ENCODE assay signal across 10 cellular contexts in genomic region chr19:534088-534487, GRCh38. TPM values are rescaled to one million over a fixed set of nuclear protein-coding genes. Genes with fewer than 3 reads are reported as not detected.
DNase-seq lines count a peak whose midpoint lies in the region; ATAC-seq, FAIRE-seq and TF ChIP-seq lines count a peak whose summit lies in the region.
"Had no signal": no experiment of that assay in that cellular context is flagged by ENCODE, and none has a peak within 500 bp of the region (broad histone marks: within the 10 kb centered on the region; RNA-seq: fewer than 3 reads in every experiment).

No MANE protein-coding gene starts in this region.

- H3K36me3 ChIP-seq in HepG2 (replicated peaks in 1 of 2; ENCODE audit: control insufficient read depth in 1 of 2, insufficient read depth in 2 of 2, low read length in 2 of 2) (peaks cover 12 to 31% of the 10 kb centered on the region in 2 experiments; a peak in 4 of 5 replicates), subcutaneous abdominal adipose tissue (ENCODE audit: control insufficient read depth in 5 of 5, insufficient read depth in 5 of 5, low read length in 5 of 5) (peaks cover 0 to 38% (median 38%) of the 10 kb centered on the region in 5 donors)

- no peaks in the 10 kb centered on the region for H3K27me3 Mint-ChIP-seq in activated CD4-positive, alpha-beta T cell treated with anti-CD3 and anti-CD28 coated beads, Interleukin-2, amount 10 ng/mL, durations not matched to agents 24 days and 14 days
- H3K27me3 Mint-ChIP-seq in activated T-helper 1 cell treated with anti-CD3 and anti-CD28 coated beads, Interleukin-12 subunit alpha, Interleukin-12 subunit beta, Interleukin-2, Interleukin-4 antibody, amounts not matched to agents 30 ng/mL and 10 ng/mL and 1 ng/mL, durations not matched to agents 14 hours and 24 hours and 36 hours (ENCODE audit: insufficient read depth), result no peaks in the 10 kb centered on the region
- H3K27me3 Mint-ChIP-seq: memory B cell had no signal

- H3K4me1 Mint-ChIP-seq in activated CD4-positive, alpha-beta T cell treated with anti-CD3 and anti-CD28 coated beads, Interleukin-2, amount 10 ng/mL, durations not matched to agents 24 days and 14 days, result peaks cover 14% of the 10 kb centered on the region
- peaks cover 9% of the 10 kb centered on the region for H3K4me1 Mint-ChIP-seq in activated T-helper 1 cell treated with anti-CD3 and anti-CD28 coated beads, Interleukin-12 subunit alpha, Interleukin-12 subunit beta, Interleukin-2, Interleukin-4 antibody, amounts not matched to agents 30 ng/mL and 10 ng/mL and 1 ng/mL, durations not matched to agents 14 hours and 24 hours and 36 hours (ENCODE audit: low read depth)

- H3K4me2 ChIP-seq in HepG2 (ENCODE audit: low read depth, low read length), result peak overlapping the region; percentile 96

- TF ChIP-seq POLR2A in HepG2 (IDR thresholded peaks at IDR 0.05; ENCODE audit: insufficient read depth in 1 of 2, low read depth in 2 of 2, low read length in 2 of 2), result no peak

- H3K4me3 ChIP-seq in HepG2 (replicated peaks in 1 of 3; ENCODE audit: insufficient read depth in 1 of 3, low read depth in 2 of 3, low read length in 3 of 3) (peak overlapping the region; percentile 97 to 98 (median 97); a peak in 4 of 6 replicates), subcutaneous abdominal adipose tissue (ENCODE audit: low read depth in 1 of 5, low read length in 5 of 5) (peak overlapping the region in 4 of 5 donors; percentile 76 to 91 (median 82))

- H3K4me1 ChIP-seq in HepG2 (ENCODE audit: insufficient read depth, low read length) (peaks cover 40% of the 10 kb centered on the region), subcutaneous abdominal adipose tissue (ENCODE audit: control insufficient read depth in 5 of 5, insufficient read depth in 5 of 5, low read length in 5 of 5) (peaks cover 8 to 45% (median 33%) of the 10 kb centered on the region in 5 donors)

- no peak overlapping the region for H2AFZ ChIP-seq in HepG2 (ENCODE audit: low read length)

- no peak for TF ChIP-seq RAD21 in HepG2 (CRISPR knock-in tag; IDR thresholded peaks at IDR 0.05)

- no TSS peak for BruUV-seq in HepG2 (replicated peaks; lab: Mats Ljungman, UMichigan)

- peaks cover 12% of the 10 kb centered on the region for H3K36me3 Mint-ChIP-seq in activated CD4-positive, alpha-beta T cell treated with anti-CD3 and anti-CD28 coated beads, Interleukin-2, amount 10 ng/mL, durations not matched to agents 24 days and 14 days (ENCODE audit: low read depth)
- peaks cover 5% of the 10 kb centered on the region for H3K36me3 Mint-ChIP-seq in activated T-helper 1 cell treated with anti-CD3 and anti-CD28 coated beads, Interleukin-12 subunit alpha, Interleukin-12 subunit beta, Interleukin-2, Interleukin-4 antibody, amounts not matched to agents 30 ng/mL and 10 ng/mL and 1 ng/mL, durations not matched to agents 14 hours and 24 hours and 36 hours (ENCODE audit: low read depth)

- no peaks in the 10 kb centered on the region for H3K9me3 Mint-ChIP-seq in activated CD4-positive, alpha-beta T cell treated with anti-CD3 and anti-CD28 coated beads, Interleukin-2, amount 10 ng/mL, durations not matched to agents 24 days and 14 days
- H3K9me3 Mint-ChIP-seq in activated T-helper 1 cell treated with anti-CD3 and anti-CD28 coated beads, Interleukin-12 subunit alpha, Interleukin-12 subunit beta, Interleukin-2, Interleukin-4 antibody, amounts not matched to agents 30 ng/mL and 10 ng/mL and 1 ng/mL, durations not matched to agents 14 hours and 24 hours and 36 hours, result no peaks in the 10 kb centered on the region
- H3K9me3 Mint-ChIP-seq: memory B cell had no signal

- DNase-seq in activated CD4-positive, alpha-beta T cell treated with anti-CD3 and anti-CD28 coated beads, Interleukin-2, amount 10 ng/mL, durations not matched to agents 24 days and 14 days, result no peak
- DNase-seq in activated CD4-positive, alpha-beta T cell treated with anti-CD3 and anti-CD28 coated beads, Interleukin-2, amount 50 U/mL, for 48 hours, result no peak
- no peak for DNase-seq in activated T-helper 1 cell treated with anti-CD3 and anti-CD28 coated beads, Interleukin-12 subunit alpha, Interleukin-12 subunit beta, Interleukin-2, Interleukin-4 antibody, amounts not matched to agents 30 ng/mL and 10 ng/mL and 1 ng/mL, durations not matched to agents 14 hours and 24 hours and 36 hours (ENCODE audit: low spot score)
- DNase-seq in HepG2 (ENCODE audit: low spot score) (no peak), NCI-H146 (lab: John Stamatoyannopoulos, UW) (no peak), CD1c-positive myeloid dendritic cell (ENCODE audit: extremely low spot score) (no peak), KG1 (lab: John Stamatoyannopoulos, UW) (no peak)
- DNase-seq: activated CD4-positive, CD25-positive, alpha-beta regulatory T cell had no signal

- no peak for TF ChIP-seq EP300 in HepG2 (IDR thresholded peaks at IDR 0.05; ENCODE audit: low read depth in 2 of 2, low read length in 2 of 2)
- no peak for TF ChIP-seq EP300 in HepG2 (CRISPR knock-in tag; IDR thresholded peaks at IDR 0.05; ENCODE audit: borderline replicate concordance)

- H3K9ac ChIP-seq in HepG2 (ENCODE audit: insufficient read depth, low read depth, low read length), result peak overlapping the region; percentile 96; the same call in 1 of the 2 replicates
- peak overlapping the region; percentile 84 to 96 (median 88) for H3K9ac ChIP-seq in subcutaneous abdominal adipose tissue (ENCODE audit: low read length in 5 of 5)

- WGBS in HepG2 (ENCODE audit: low lambda C conversion rate), result 91% methylated on average over 9 of the region's 14 CpGs

- H3K27ac Mint-ChIP-seq in activated CD4-positive, alpha-beta T cell treated with anti-CD3 and anti-CD28 coated beads, Interleukin-2, amount 10 ng/mL, durations not matched to agents 24 days and 14 days, result no peak overlapping the region
- H3K27ac Mint-ChIP-seq in activated T-helper 1 cell treated with anti-CD3 and anti-CD28 coated beads, Interleukin-12 subunit alpha, Interleukin-12 subunit beta, Interleukin-2, Interleukin-4 antibody, amounts not matched to agents 30 ng/mL and 10 ng/mL and 1 ng/mL, durations not matched to agents 14 hours and 24 hours and 36 hours, result no peak overlapping the region

- peak overlapping the region; percentile 94 for H3K4me3 Mint-ChIP-seq in activated CD4-positive, alpha-beta T cell treated with anti-CD3 and anti-CD28 coated beads, Interleukin-2, amount 10 ng/mL, durations not matched to agents 24 days and 14 days
- H3K4me3 Mint-ChIP-seq in activated T-helper 1 cell treated with anti-CD3 and anti-CD28 coated beads, Interleukin-12 subunit alpha, Interleukin-12 subunit beta, Interleukin-2, Interleukin-4 antibody, amounts not matched to agents 30 ng/mL and 10 ng/mL and 1 ng/mL, durations not matched to agents 14 hours and 24 hours and 36 hours, result peak overlapping the region; percentile 88
- H3K4me3 Mint-ChIP-seq: memory B cell had no signal

- no peaks in the 10 kb centered on the region for H3K27me3 ChIP-seq in HepG2 (ENCODE audit: control insufficient read depth in 1 of 2, insufficient read depth in 2 of 2, low read length in 2 of 2)
- H3K27me3 ChIP-seq in subcutaneous abdominal adipose tissue (ENCODE audit: control insufficient read depth in 5 of 5, insufficient read depth in 4 of 5, low read length in 5 of 5), result no peaks in the 10 kb centered on the region

- TF ChIP-seq CTCF in HepG2 (CRISPR knock-in tag; IDR thresholded peaks at IDR 0.05), result no peak

- H3K9me3 ChIP-seq in HepG2 (ENCODE audit: low read length), result no peaks in the 10 kb centered on the region
- H3K9me3 ChIP-seq in subcutaneous abdominal adipose tissue (ENCODE audit: control insufficient read depth in 5 of 5, low read length in 5 of 5), result no peaks in the 10 kb centered on the region

- intact Hi-C loops in activated CD4-positive, alpha-beta T cell treated with anti-CD3 and anti-CD28 coated beads, Interleukin-2, amount 10 ng/mL, durations not matched to agents 24 days and 14 days (cut with micrococcal nuclease), result loop anchor here (5.0 kb wide), 1 partner anchor 98 kb away; the partner anchor contains the start of gene POLRMT
- intact Hi-C loops in activated T-helper 1 cell treated with anti-CD3 and anti-CD28 coated beads, Interleukin-12 subunit alpha, Interleukin-12 subunit beta, Interleukin-2, Interleukin-4 antibody, amounts not matched to agents 30 ng/mL and 10 ng/mL and 1 ng/mL, durations not matched to agents 14 hours and 24 hours and 36 hours (cut with micrococcal nuclease), result no loop called here
- intact Hi-C loops in HepG2 (cut with micrococcal nuclease; ENCODE audit: unreplicated experiment), result no loop called here

- FAIRE-seq in HepG2 (lab: Jason Lieb, UNC), result no peak

- POLR2A ChIA-PET in HepG2 (lab: Yijun Ruan, JAX), result interaction anchor here (1.1 to 2.7 kb wide), 3 partner anchors 10 to 204 kb away, joined by 4 to 20 read pairs (median 13); no protein-coding TSS in a partner anchor

- ATAC-seq in HepG2, result no peak

- H4K20me1 ChIP-seq in HepG2 (ENCODE audit: insufficient read depth, low read length), result peaks cover 27% of the 10 kb centered on the region; the same call in 1 of the 2 replicates

- CTCF ChIA-PET in HepG2 (lab: Yijun Ruan, JAX; ENCODE audit: low intra/inter-chr PET ratio, low total read pairs), result no interaction called here

- in situ Hi-C loops in HepG2 (cut with HindIII; ENCODE audit: extremely low pct_ligation_motif_present, low pct_unique_long_range_greater_than_20kb), result no loop called here

- peaks cover 37% of the 10 kb centered on the region for H3K79me2 ChIP-seq in HepG2 (ENCODE audit: insufficient read depth, low read length)

- H3K27ac ChIP-seq in HepG2 (ENCODE audit: extremely low read length, insufficient read depth, low read length) (peak overlapping the region; percentile 26), subcutaneous abdominal adipose tissue (ENCODE audit: low read depth, low read length) (peak overlapping the region; percentile 88)

RNA-seq across cellular contexts. Expression of gene CDC34, which starts 2.5 kb away (rescaled TPM):
- total RNA-seq in activated CD4-positive, alpha-beta T cell treated with anti-CD3 and anti-CD28 coated beads, Interleukin-2, amount 10 ng/mL, durations not matched to agents 24 days and 14 days, result 52.8 and 55.0 TPM in 2 replicates
- 56.6 and 58.2 TPM in 2 replicates for total RNA-seq in activated T-helper 1 cell treated with anti-CD3 and anti-CD28 coated beads, Interleukin-12 subunit alpha, Interleukin-12 subunit beta, Interleukin-2, Interleukin-4 antibody, amounts not matched to agents 30 ng/mL and 10 ng/mL and 1 ng/mL, durations not matched to agents 14 hours and 24 hours and 36 hours
- total RNA-seq in HepG2 (2016; rRNA removed; fragmentation: Illumina TruSeq; extraction: Trizol), result 119 and 138 TPM in 2 replicates
- total RNA-seq in HepG2 (2016; cell fraction: cytosol; rRNA removed; fragmentation: Illumina TruSeq; extraction: Trizol; ENCODE audit: low read depth), result 181 and 194 TPM in 2 replicates
- 104 and 144 TPM in 2 replicates for total RNA-seq in HepG2 (2016; cell fraction: insoluble cytoplasmic fraction; rRNA removed; fragmentation: Illumina TruSeq; extraction: Trizol)
- 198 and 240 TPM in 2 replicates for total RNA-seq in HepG2 (2016; cell fraction: membrane; rRNA removed; fragmentation: Illumina TruSeq; extraction: Trizol)
- 59.6 and 65.5 TPM in 2 replicates for total RNA-seq in HepG2 (2016; cell fraction: nucleus; rRNA removed; fragmentation: Illumina TruSeq; extraction: Trizol)
- 140 and 150 TPM in 2 replicates for polyA plus RNA-seq in HepG2 (2011; rRNA removed)
- 102 and 147 TPM in 2 replicates for polyA plus RNA-seq in HepG2 (2011; cell fraction: cytosol; rRNA removed)
- polyA plus RNA-seq in HepG2 (2011; cell fraction: nucleus; rRNA removed), result 121 and 122 TPM in 2 replicates
- polyA plus RNA-seq in HepG2 (2012), result 90.8 and 101 TPM in 2 replicates
- polyA plus RNA-seq in HepG2 (2016; cell fraction: cytosol; fragmentation: Illumina TruSeq; extraction: Trizol; ENCODE audit: low read depth), result 157 and 191 TPM in 2 replicates
- 118 and 140 TPM in 2 replicates for polyA plus RNA-seq in HepG2 (2016; cell fraction: insoluble cytoplasmic fraction; fragmentation: Illumina TruSeq; extraction: Trizol; ENCODE audit: low read depth)
- polyA plus RNA-seq in HepG2 (2016; cell fraction: membrane; fragmentation: Illumina TruSeq; extraction: Trizol; ENCODE audit: low read depth), result 153 and 184 TPM in 2 replicates
- polyA plus RNA-seq in HepG2 (2016; cell fraction: nucleus; fragmentation: Illumina TruSeq; extraction: Trizol; ENCODE audit: insufficient read depth, low read depth), result 130 and 138 TPM in 2 replicates
- 60.5 and 88.3 TPM in 2 replicates for polyA minus RNA-seq in HepG2 (2011; rRNA and poly(A)+ RNA removed; ENCODE audit: low replicate concordance)
- polyA minus RNA-seq in HepG2 (2011; cell fraction: cytosol; rRNA and poly(A)+ RNA removed), result 42.1 and 46.2 TPM in 2 replicates
- polyA minus RNA-seq in HepG2 (2011; cell fraction: nucleus; rRNA and poly(A)+ RNA removed), result 19.1 and 22.1 TPM in 2 replicates

RNA-seq across cellular contexts. Expression of gene GZMM, which starts 9.8 kb away (rescaled TPM):
- 37.6 and 40.9 TPM in 2 replicates for total RNA-seq in activated CD4-positive, alpha-beta T cell treated with anti-CD3 and anti-CD28 coated beads, Interleukin-2, amount 10 ng/mL, durations not matched to agents 24 days and 14 days
- total RNA-seq in activated T-helper 1 cell treated with anti-CD3 and anti-CD28 coated beads, Interleukin-12 subunit alpha, Interleukin-12 subunit beta, Interleukin-2, Interleukin-4 antibody, amounts not matched to agents 30 ng/mL and 10 ng/mL and 1 ng/mL, durations not matched to agents 14 hours and 24 hours and 36 hours, result 52.7 and 55.6 TPM in 2 replicates
- not detected in 2 replicates for total RNA-seq in HepG2 (2016; rRNA removed; fragmentation: Illumina TruSeq; extraction: Trizol)
- total RNA-seq in HepG2 (2016; cell fraction: cytosol; rRNA removed; fragmentation: Illumina TruSeq; extraction: Trizol; ENCODE audit: low read depth), result not detected in 2 replicates
- not detected in 2 replicates for total RNA-seq in HepG2 (2016; cell fraction: insoluble cytoplasmic fraction; rRNA removed; fragmentation: Illumina TruSeq; extraction: Trizol)
- not detected in 2 replicates for total RNA-seq in HepG2 (2016; cell fraction: membrane; rRNA removed; fragmentation: Illumina TruSeq; extraction: Trizol)
- total RNA-seq in HepG2 (2016; cell fraction: nucleus; rRNA removed; fragmentation: Illumina TruSeq; extraction: Trizol), result not detected in 2 replicates
- 0.07 TPM in 1 of 2 replicates, not detected in the other for polyA plus RNA-seq in HepG2 (2011; rRNA removed)
- polyA plus RNA-seq in HepG2 (2011; cell fraction: cytosol; rRNA removed), result 0.13 TPM in 1 of 2 replicates, not detected in the other
- polyA plus RNA-seq in HepG2 (2011; cell fraction: nucleus; rRNA removed), result 0.50 and 0.71 TPM in 2 replicates
- 0.16 TPM in 1 of 2 replicates, not detected in the other for polyA plus RNA-seq in HepG2 (2012)
- not detected in 2 replicates for polyA plus RNA-seq in HepG2 (2016; cell fraction: cytosol; fragmentation: Illumina TruSeq; extraction: Trizol; ENCODE audit: low read depth)
- not detected in 2 replicates for polyA plus RNA-seq in HepG2 (2016; cell fraction: insoluble cytoplasmic fraction; fragmentation: Illumina TruSeq; extraction: Trizol; ENCODE audit: low read depth)
- not detected in 2 replicates for polyA plus RNA-seq in HepG2 (2016; cell fraction: membrane; fragmentation: Illumina TruSeq; extraction: Trizol; ENCODE audit: low read depth)
- polyA plus RNA-seq in HepG2 (2016; cell fraction: nucleus; fragmentation: Illumina TruSeq; extraction: Trizol; ENCODE audit: insufficient read depth, low read depth), result not detected in 2 replicates
- not detected in 2 replicates for polyA minus RNA-seq in HepG2 (2011; rRNA and poly(A)+ RNA removed; ENCODE audit: low replicate concordance)
- not detected in 2 replicates for polyA minus RNA-seq in HepG2 (2011; cell fraction: cytosol; rRNA and poly(A)+ RNA removed)
- not detected in 2 replicates for polyA minus RNA-seq in HepG2 (2011; cell fraction: nucleus; rRNA and poly(A)+ RNA removed)

RNA-seq across cellular contexts. Expression of gene TPGS1, which starts 26.8 kb away (rescaled TPM):
- 13.5 and 15.6 TPM in 2 replicates for total RNA-seq in activated CD4-positive, alpha-beta T cell treated with anti-CD3 and anti-CD28 coated beads, Interleukin-2, amount 10 ng/mL, durations not matched to agents 24 days and 14 days
- 17.6 and 18.2 TPM in 2 replicates for total RNA-seq in activated T-helper 1 cell treated with anti-CD3 and anti-CD28 coated beads, Interleukin-12 subunit alpha, Interleukin-12 subunit beta, Interleukin-2, Interleukin-4 antibody, amounts not matched to agents 30 ng/mL and 10 ng/mL and 1 ng/mL, durations not matched to agents 14 hours and 24 hours and 36 hours
- total RNA-seq in HepG2 (2016; rRNA removed; fragmentation: Illumina TruSeq; extraction: Trizol), result 4.2 and 6.2 TPM in 2 replicates
- total RNA-seq in HepG2 (2016; cell fraction: cytosol; rRNA removed; fragmentation: Illumina TruSeq; extraction: Trizol; ENCODE audit: low read depth), result 4.1 and 5.0 TPM in 2 replicates
- 3.9 and 5.0 TPM in 2 replicates for total RNA-seq in HepG2 (2016; cell fraction: insoluble cytoplasmic fraction; rRNA removed; fragmentation: Illumina TruSeq; extraction: Trizol)
- 4.2 and 4.9 TPM in 2 replicates for total RNA-seq in HepG2 (2016; cell fraction: membrane; rRNA removed; fragmentation: Illumina TruSeq; extraction: Trizol)
- 2.4 and 3.4 TPM in 2 replicates for total RNA-seq in HepG2 (2016; cell fraction: nucleus; rRNA removed; fragmentation: Illumina TruSeq; extraction: Trizol)
- polyA plus RNA-seq in HepG2 (2011; rRNA removed), result 1.1 and 2.0 TPM in 2 replicates
- 1.7 and 4.3 TPM in 2 replicates for polyA plus RNA-seq in HepG2 (2011; cell fraction: cytosol; rRNA removed)
- 3.3 and 3.7 TPM in 2 replicates for polyA plus RNA-seq in HepG2 (2011; cell fraction: nucleus; rRNA removed)
- 1.0 and 2.2 TPM in 2 replicates for polyA plus RNA-seq in HepG2 (2012)
- polyA plus RNA-seq in HepG2 (2016; cell fraction: cytosol; fragmentation: Illumina TruSeq; extraction: Trizol; ENCODE audit: low read depth), result 2.0 and 2.2 TPM in 2 replicates
- polyA plus RNA-seq in HepG2 (2016; cell fraction: insoluble cytoplasmic fraction; fragmentation: Illumina TruSeq; extraction: Trizol; ENCODE audit: low read depth), result 3.3 and 4.8 TPM in 2 replicates
- 2.0 and 2.2 TPM in 2 replicates for polyA plus RNA-seq in HepG2 (2016; cell fraction: membrane; fragmentation: Illumina TruSeq; extraction: Trizol; ENCODE audit: low read depth)
- 3.1 and 4.1 TPM in 2 replicates for polyA plus RNA-seq in HepG2 (2016; cell fraction: nucleus; fragmentation: Illumina TruSeq; extraction: Trizol; ENCODE audit: insufficient read depth, low read depth)
- polyA minus RNA-seq in HepG2 (2011; rRNA and poly(A)+ RNA removed; ENCODE audit: low replicate concordance), result 2.3 and 2.8 TPM in 2 replicates
- 1.4 and 1.8 TPM in 2 replicates for polyA minus RNA-seq in HepG2 (2011; cell fraction: cytosol; rRNA and poly(A)+ RNA removed)
- 2.1 and 2.3 TPM in 2 replicates for polyA minus RNA-seq in HepG2 (2011; cell fraction: nucleus; rRNA and poly(A)+ RNA removed)

RNA-seq across cellular contexts. Expression of gene MADCAM1, which starts 37.8 kb away (rescaled TPM):
- 0.14 and 0.19 TPM in 2 replicates for total RNA-seq in activated CD4-positive, alpha-beta T cell treated with anti-CD3 and anti-CD28 coated beads, Interleukin-2, amount 10 ng/mL, durations not matched to agents 24 days and 14 days
- total RNA-seq in activated T-helper 1 cell treated with anti-CD3 and anti-CD28 coated beads, Interleukin-12 subunit alpha, Interleukin-12 subunit beta, Interleukin-2, Interleukin-4 antibody, amounts not matched to agents 30 ng/mL and 10 ng/mL and 1 ng/mL, durations not matched to agents 14 hours and 24 hours and 36 hours, result 0.18 and 0.27 TPM in 2 replicates
- total RNA-seq in HepG2 (2016; rRNA removed; fragmentation: Illumina TruSeq; extraction: Trizol), result 0.21 and 0.33 TPM in 2 replicates
- 0.30 and 0.44 TPM in 2 replicates for total RNA-seq in HepG2 (2016; cell fraction: cytosol; rRNA removed; fragmentation: Illumina TruSeq; extraction: Trizol; ENCODE audit: low read depth)
- total RNA-seq in HepG2 (2016; cell fraction: insoluble cytoplasmic fraction; rRNA removed; fragmentation: Illumina TruSeq; extraction: Trizol), result 0.30 TPM in 1 of 2 replicates, not detected in the other
- 0.37 and 0.45 TPM in 2 replicates for total RNA-seq in HepG2 (2016; cell fraction: membrane; rRNA removed; fragmentation: Illumina TruSeq; extraction: Trizol)
- 0.22 TPM in 1 of 2 replicates, not detected in the other for total RNA-seq in HepG2 (2016; cell fraction: nucleus; rRNA removed; fragmentation: Illumina TruSeq; extraction: Trizol)
- polyA plus RNA-seq in HepG2 (2011; rRNA removed), result 0.29 and 0.39 TPM in 2 replicates
- 0.42 and 0.60 TPM in 2 replicates for polyA plus RNA-seq in HepG2 (2011; cell fraction: cytosol; rRNA removed)
- 1.9 and 2.3 TPM in 2 replicates for polyA plus RNA-seq in HepG2 (2011; cell fraction: nucleus; rRNA removed)
- polyA plus RNA-seq in HepG2 (2012), result 1.7 and 2.3 TPM in 2 replicates
- 0.62 and 0.89 TPM in 2 replicates for polyA plus RNA-seq in HepG2 (2016; cell fraction: cytosol; fragmentation: Illumina TruSeq; extraction: Trizol; ENCODE audit: low read depth)
- 0.33 and 0.51 TPM in 2 replicates for polyA plus RNA-seq in HepG2 (2016; cell fraction: insoluble cytoplasmic fraction; fragmentation: Illumina TruSeq; extraction: Trizol; ENCODE audit: low read depth)
- polyA plus RNA-seq in HepG2 (2016; cell fraction: membrane; fragmentation: Illumina TruSeq; extraction: Trizol; ENCODE audit: low read depth), result 0.74 and 0.99 TPM in 2 replicates
- polyA plus RNA-seq in HepG2 (2016; cell fraction: nucleus; fragmentation: Illumina TruSeq; extraction: Trizol; ENCODE audit: insufficient read depth, low read depth), result 0.89 and 1.4 TPM in 2 replicates
- polyA minus RNA-seq in HepG2 (2011; rRNA and poly(A)+ RNA removed; ENCODE audit: low replicate concordance), result 1.1 TPM in 1 of 2 replicates, not detected in the other
- 0.62 and 0.89 TPM in 2 replicates for polyA minus RNA-seq in HepG2 (2011; cell fraction: cytosol; rRNA and poly(A)+ RNA removed)
- 0.26 and 0.75 TPM in 2 replicates for polyA minus RNA-seq in HepG2 (2011; cell fraction: nucleus; rRNA and poly(A)+ RNA removed)

RNA-seq across cellular contexts. Expression of gene BSG, which starts 38.3 kb away (rescaled TPM):
- 291 and 297 TPM in 2 replicates for total RNA-seq in activated CD4-positive, alpha-beta T cell treated with anti-CD3 and anti-CD28 coated beads, Interleukin-2, amount 10 ng/mL, durations not matched to agents 24 days and 14 days
- total RNA-seq in activated T-helper 1 cell treated with anti-CD3 and anti-CD28 coated beads, Interleukin-12 subunit alpha, Interleukin-12 subunit beta, Interleukin-2, Interleukin-4 antibody, amounts not matched to agents 30 ng/mL and 10 ng/mL and 1 ng/mL, durations not matched to agents 14 hours and 24 hours and 36 hours, result 307 and 308 TPM in 2 replicates
- 136 and 309 TPM in 2 replicates for total RNA-seq in HepG2 (2016; rRNA removed; fragmentation: Illumina TruSeq; extraction: Trizol)
- 81.8 and 84.4 TPM in 2 replicates for total RNA-seq in HepG2 (2016; cell fraction: cytosol; rRNA removed; fragmentation: Illumina TruSeq; extraction: Trizol; ENCODE audit: low read depth)
- total RNA-seq in HepG2 (2016; cell fraction: insoluble cytoplasmic fraction; rRNA removed; fragmentation: Illumina TruSeq; extraction: Trizol), result 114 and 317 TPM in 2 replicates
- 96.0 and 109 TPM in 2 replicates for total RNA-seq in HepG2 (2016; cell fraction: membrane; rRNA removed; fragmentation: Illumina TruSeq; extraction: Trizol)
- total RNA-seq in HepG2 (2016; cell fraction: nucleus; rRNA removed; fragmentation: Illumina TruSeq; extraction: Trizol), result 271 and 340 TPM in 2 replicates
- 754 and 1,057 TPM in 2 replicates for polyA plus RNA-seq in HepG2 (2011; rRNA removed)
- 595 and 749 TPM in 2 replicates for polyA plus RNA-seq in HepG2 (2011; cell fraction: cytosol; rRNA removed)
- 561 and 615 TPM in 2 replicates for polyA plus RNA-seq in HepG2 (2011; cell fraction: nucleus; rRNA removed)
- polyA plus RNA-seq in HepG2 (2012), result 926 and 933 TPM in 2 replicates
- 148 and 149 TPM in 2 replicates for polyA plus RNA-seq in HepG2 (2016; cell fraction: cytosol; fragmentation: Illumina TruSeq; extraction: Trizol; ENCODE audit: low read depth)
- 179 and 219 TPM in 2 replicates for polyA plus RNA-seq in HepG2 (2016; cell fraction: insoluble cytoplasmic fraction; fragmentation: Illumina TruSeq; extraction: Trizol; ENCODE audit: low read depth)
- polyA plus RNA-seq in HepG2 (2016; cell fraction: membrane; fragmentation: Illumina TruSeq; extraction: Trizol; ENCODE audit: low read depth), result 152 and 167 TPM in 2 replicates
- 760 and 837 TPM in 2 replicates for polyA plus RNA-seq in HepG2 (2016; cell fraction: nucleus; fragmentation: Illumina TruSeq; extraction: Trizol; ENCODE audit: insufficient read depth, low read depth)
- polyA minus RNA-seq in HepG2 (2011; rRNA and poly(A)+ RNA removed; ENCODE audit: low replicate concordance), result 426 and 707 TPM in 2 replicates
- polyA minus RNA-seq in HepG2 (2011; cell fraction: cytosol; rRNA and poly(A)+ RNA removed), result 369 and 454 TPM in 2 replicates
- polyA minus RNA-seq in HepG2 (2011; cell fraction: nucleus; rRNA and poly(A)+ RNA removed), result 97.1 and 115 TPM in 2 replicates

Comparison
In these comparisons a context has a peak if more than half of its experiments do, and no peak if none do; other contexts are left out.
1. RNA of gene GZMM, which starts 9.8 kb away (total RNA-seq): 52.7 to 55.6 TPM in activated T-helper 1 cell treated with anti-CD3 and anti-CD28 coated beads, Interleukin-12 subunit alpha, Interleukin-12 subunit beta, Interleukin-2, Interleukin-4 antibody, amounts not matched to agents 30 ng/mL and 10 ng/mL and 1 ng/mL, durations not matched to agents 14 hours and 24 hours and 36 hours and 37.6 to 40.9 TPM in activated CD4-positive, alpha-beta T cell treated with anti-CD3 and anti-CD28 coated beads, Interleukin-2, amount 10 ng/mL, durations not matched to agents 24 days and 14 days; not detected in HepG2; every median in the first group is over 10 times any median in the second.